ENCODE assay signal across 25 cellular contexts in genomic region chr12:88591343-88591742, GRCh38. TPM values are rescaled to one million over a fixed set of nuclear protein-coding genes. Genes with fewer than 3 reads are reported as not detected.
"Had no signal": no experiment of that assay in that cellular context is flagged by ENCODE, and none has a peak within 500 bp of the region (broad histone marks: within the 10 kb centered on the region; RNA-seq: fewer than 3 reads in every experiment).

No MANE protein-coding gene starts in this region.

- DNase-seq: activated CD4-positive, alpha-beta memory T cell treated with anti-CD3 and anti-CD28 coated beads, Interleukin-2, amount 10 ng/mL, durations not matched to agents 7 days and 5 days; activated CD4-positive, alpha-beta T cell treated with anti-CD3 and anti-CD28 coated beads, Interleukin-2, amount 10 ng/mL, durations not matched to agents 24 days and 14 days; activated effector memory CD4-positive, alpha-beta T cell treated with Interleukin-2 at 50 U/mL for 16 hours; activated naive CD4-positive, alpha-beta T cell treated with anti-CD3 and anti-CD28 coated beads for 36 hours; activated naive CD8-positive, alpha-beta T cell treated with anti-CD3 and anti-CD28 coated beads, Interleukin-2, amount 10 ng/mL, durations not matched to agents 7 days and 5 days; activated T-cell treated with anti-CD3 and anti-CD28 coated beads, Interleukin-2, amount 50 U/mL, for 72 hours; effector CD4-positive, alpha-beta T cell; erythroblast; heart left ventricle; kidney; lower lobe of right lung; mesendoderm; mucosa of descending colon; naive B cell; nucleus accumbens; stimulated activated CD4-positive, alpha-beta T cell treated with anti-CD3 and anti-CD28 coated beads, Interleukin-15, amount 100 ng/mL, for 24 hours; stomach; trophoblast cell; uterus had no signal

- H3K36me3 ChIP-seq: heart left ventricle, lower lobe of right lung, uterus had no signal

- H3K27ac Mint-ChIP-seq: activated CD4-positive, alpha-beta memory T cell treated with anti-CD3 and anti-CD28 coated beads, Interleukin-2, amount 10 ng/mL, durations not matched to agents 7 days and 5 days; activated CD4-positive, alpha-beta T cell treated with anti-CD3 and anti-CD28 coated beads, Interleukin-2, amount 10 ng/mL, durations not matched to agents 24 days and 14 days; activated naive CD4-positive, alpha-beta T cell treated with anti-CD3 and anti-CD28 coated beads for 36 hours; activated naive CD8-positive, alpha-beta T cell treated with anti-CD3 and anti-CD28 coated beads, Interleukin-2, amount 10 ng/mL, durations not matched to agents 7 days and 5 days; activated T-cell treated with anti-CD3 and anti-CD28 coated beads, Interleukin-2, amount 50 U/mL, for 72 hours; brain; dendritic cell treated with granulocyte-macrophage colony-stimulating factor and Interleukin-4, amounts not matched to agents 40 ng/mL and 50 ng/mL, for 4 days; naive B cell; stimulated activated memory B cell treated with anti-CD40 and anti-IgM and Interleukin-4, amounts not matched to agents 10 μg/mL and 1 μg/mL and 100 μg/mL, for 72 hours; T-helper 2 cell treated with Interferon-gamma antibody and Interleukin-4, amounts not matched to agents 5 μg/mL and 100 μg/mL, for 36 hours had no signal

- H3K4me1 Mint-ChIP-seq: activated CD4-positive, alpha-beta memory T cell treated with anti-CD3 and anti-CD28 coated beads, Interleukin-2, amount 10 ng/mL, durations not matched to agents 7 days and 5 days; activated CD4-positive, alpha-beta T cell treated with anti-CD3 and anti-CD28 coated beads, Interleukin-2, amount 10 ng/mL, durations not matched to agents 24 days and 14 days; activated naive CD8-positive, alpha-beta T cell treated with anti-CD3 and anti-CD28 coated beads, Interleukin-2, amount 10 ng/mL, durations not matched to agents 7 days and 5 days; brain; naive B cell; stimulated activated memory B cell treated with anti-CD40 and anti-IgM and Interleukin-4, amounts not matched to agents 10 μg/mL and 1 μg/mL and 100 μg/mL, for 72 hours had no signal

- H3K4me2 ChIP-seq: smooth muscle cell had no signal

- H3K4me3 Mint-ChIP-seq: activated CD4-positive, alpha-beta memory T cell treated with anti-CD3 and anti-CD28 coated beads, Interleukin-2, amount 10 ng/mL, durations not matched to agents 7 days and 5 days; activated CD4-positive, alpha-beta T cell treated with anti-CD3 and anti-CD28 coated beads, Interleukin-2, amount 10 ng/mL, durations not matched to agents 24 days and 14 days; activated naive CD4-positive, alpha-beta T cell treated with anti-CD3 and anti-CD28 coated beads for 36 hours; activated naive CD8-positive, alpha-beta T cell treated with anti-CD3 and anti-CD28 coated beads, Interleukin-2, amount 10 ng/mL, durations not matched to agents 7 days and 5 days; activated T-cell treated with anti-CD3 and anti-CD28 coated beads, Interleukin-2, amount 50 U/mL, for 72 hours; brain; dendritic cell treated with granulocyte-macrophage colony-stimulating factor and Interleukin-4, amounts not matched to agents 40 ng/mL and 50 ng/mL, for 4 days; naive B cell; stimulated activated memory B cell treated with anti-CD40 and anti-IgM and Interleukin-4, amounts not matched to agents 10 μg/mL and 1 μg/mL and 100 μg/mL, for 72 hours; T-helper 2 cell treated with Interferon-gamma antibody and Interleukin-4, amounts not matched to agents 5 μg/mL and 100 μg/mL, for 36 hours had no signal

- H3K4me3 ChIP-seq: heart left ventricle, lower lobe of right lung, mucosa of descending colon, smooth muscle cell, stomach, uterus had no signal

- H3K27me3 Mint-ChIP-seq: activated CD4-positive, alpha-beta memory T cell treated with anti-CD3 and anti-CD28 coated beads, Interleukin-2, amount 10 ng/mL, durations not matched to agents 7 days and 5 days; activated CD4-positive, alpha-beta T cell treated with anti-CD3 and anti-CD28 coated beads, Interleukin-2, amount 10 ng/mL, durations not matched to agents 24 days and 14 days; activated naive CD8-positive, alpha-beta T cell treated with anti-CD3 and anti-CD28 coated beads, Interleukin-2, amount 10 ng/mL, durations not matched to agents 7 days and 5 days; dendritic cell treated with granulocyte-macrophage colony-stimulating factor and Interleukin-4, amounts not matched to agents 40 ng/mL and 50 ng/mL, for 4 days; naive B cell; stimulated activated memory B cell treated with anti-CD40 and anti-IgM and Interleukin-4, amounts not matched to agents 10 μg/mL and 1 μg/mL and 100 μg/mL, for 72 hours had no signal

- H3K27me3 ChIP-seq: heart left ventricle, stomach, uterus had no signal

- H3K4me1 ChIP-seq: heart left ventricle, lower lobe of right lung, stomach, uterus had no signal

- H3K36me3 Mint-ChIP-seq: activated naive CD8-positive, alpha-beta T cell treated with anti-CD3 and anti-CD28 coated beads, Interleukin-2, amount 10 ng/mL, durations not matched to agents 7 days and 5 days; stimulated activated memory B cell treated with anti-CD40 and anti-IgM and Interleukin-4, amounts not matched to agents 10 μg/mL and 1 μg/mL and 100 μg/mL, for 72 hours had no signal

- H3K9me3 Mint-ChIP-seq: activated naive CD8-positive, alpha-beta T cell treated with anti-CD3 and anti-CD28 coated beads, Interleukin-2, amount 10 ng/mL, durations not matched to agents 7 days and 5 days had no signal

- H3K27ac ChIP-seq: heart left ventricle, lower lobe of right lung, stomach, uterus, VCaP had no signal

RNA-seq across cellular contexts. Expression of gene KITLG, which starts 11.1 kb away (rescaled TPM):
- total RNA-seq: activated CD4-positive, alpha-beta memory T cell treated with anti-CD3 and anti-CD28 coated beads, Interleukin-2, amount 10 ng/mL, durations not matched to agents 7 days and 5 days had no signal
